Comparison of ENCODE assay signal across 18 cellular contexts in the genomic region with DNA sequence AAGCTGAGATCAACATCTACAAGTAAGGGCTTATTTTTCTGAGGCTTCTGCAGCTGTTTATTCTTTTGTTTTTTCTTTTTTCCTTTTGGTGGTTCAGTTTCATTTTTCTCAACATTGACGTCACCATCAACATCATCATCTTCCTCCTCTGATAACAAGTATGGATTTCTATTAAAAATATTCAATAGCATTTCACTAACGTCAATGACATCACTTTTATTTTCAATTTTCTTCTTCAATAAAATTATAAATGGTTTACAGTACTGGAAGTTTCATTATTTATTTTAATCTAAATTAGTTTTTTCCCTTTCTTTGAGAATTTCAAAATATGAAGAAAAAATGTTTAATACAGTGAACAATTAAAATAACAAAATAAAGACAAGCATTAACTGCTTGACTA. TPM values are rescaled to one million over a fixed set of nuclear protein-coding genes. Genes with fewer than 3 reads are reported as not detected.
A peak's percentile ranks its signal among the peaks of the same experiment; 100 is the strongest.
DNase-seq lines count a peak whose midpoint lies in the region; ATAC-seq, FAIRE-seq and TF ChIP-seq lines count a peak whose summit lies in the region.
"Had no signal": no experiment of that assay in that cellular context is flagged by ENCODE, and none has a peak within 500 bp of the region (broad histone marks: within the 10 kb centered on the region; RNA-seq: fewer than 3 reads in every experiment).

No MANE protein-coding gene starts in this region.

- H3K4me1 ChIP-seq in HepG2 (ENCODE audit: insufficient read depth, low read length) (no peaks in the 10 kb centered on the region), right lobe of liver (no peaks in the 10 kb centered on the region), kidney (ENCODE audit: control insufficient read depth in 1 of 2, insufficient read depth in 1 of 2, low read depth in 1 of 2, low read length in 2 of 2) (no peaks in the 10 kb centered on the region), esophagus squamous epithelium (no peaks in the 10 kb centered on the region)
- H3K4me1 ChIP-seq: Caco-2 had no signal

- peaks cover 55% of the 10 kb centered on the region for H3K36me3 Mint-ChIP-seq in activated naive CD4-positive, alpha-beta T cell treated with anti-CD3 and anti-CD28 coated beads, Interleukin-2, amount 10 ng/mL, durations not matched to agents 7 days and 5 days

- H4K20me1 ChIP-seq in HepG2 (ENCODE audit: insufficient read depth, low read length), result no peaks in the 10 kb centered on the region

- TF ChIP-seq CTCF in HepG2 (CRISPR knock-in tag; IDR thresholded peaks at IDR 0.05) (no peak), right lobe of liver (IDR thresholded peaks at IDR 0.05) (no peak), kidney (IDR thresholded peaks at IDR 0.05; ENCODE audit: borderline replicate concordance, extremely low read depth, insufficient read depth) (no peak), esophagus squamous epithelium (IDR thresholded peaks at IDR 0.05) (no peak)

- no peak overlapping the region for H2AFZ ChIP-seq in HepG2 (ENCODE audit: low read length)
- H2AFZ ChIP-seq: GM23248 had no signal

- no peaks in the 10 kb centered on the region for H3K9me3 Mint-ChIP-seq in activated naive CD4-positive, alpha-beta T cell treated with anti-CD3 and anti-CD28 coated beads, Interleukin-2, amount 10 ng/mL, durations not matched to agents 7 days and 5 days
- H3K9me3 Mint-ChIP-seq: CD8-positive, alpha-beta T cell had no signal

- 95% methylated on average over 2 of the region's 2 CpGs for WGBS in HepG2 (ENCODE audit: low lambda C conversion rate)
- WGBS in right lobe of liver (ENCODE audit: insufficient coverage, low coverage, low lambda C conversion rate, missing lambda C conversion rate), result 87% methylated on average over 2 of the region's 2 CpGs
- WGBS in esophagus squamous epithelium, 2 donors, result 83 to 85% methylated on average over 2 of the region's 2 CpGs

- H3K4me1 Mint-ChIP-seq in activated naive CD4-positive, alpha-beta T cell treated with anti-CD3 and anti-CD28 coated beads, Interleukin-2, amount 10 ng/mL, durations not matched to agents 7 days and 5 days, result no peaks in the 10 kb centered on the region
- H3K4me1 Mint-ChIP-seq: CD14-positive monocyte had no signal

- FAIRE-seq in HepG2 (lab: Jason Lieb, UNC) (no peak), TTC549 (lab: Jason Lieb, UNC) (peak; percentile 58), kidney (lab: Jason Lieb, UNC) (peak; percentile 66)
- FAIRE-seq: GM12878, GM18507, H54 had no signal

- H3K9me3 ChIP-seq in HepG2 (ENCODE audit: low read length) (no peaks in the 10 kb centered on the region), right lobe of liver (no peaks in the 10 kb centered on the region), kidney (ENCODE audit: control insufficient read depth in 1 of 2, low read length in 2 of 2) (no peaks in the 10 kb centered on the region), esophagus squamous epithelium (no peaks in the 10 kb centered on the region)
- H3K9me3 ChIP-seq: Caco-2 had no signal

- H3K27ac Mint-ChIP-seq in activated naive CD4-positive, alpha-beta T cell treated with anti-CD3 and anti-CD28 coated beads, Interleukin-2, amount 10 ng/mL, durations not matched to agents 7 days and 5 days, result no peak overlapping the region

- BruUV-seq in HepG2 (replicated peaks; lab: Mats Ljungman, UMichigan), result no TSS peak

- H3K36me3 ChIP-seq in HepG2 (replicated peaks in 1 of 2; ENCODE audit: control insufficient read depth in 1 of 2, insufficient read depth in 2 of 2, low read length in 2 of 2) (peaks cover 10 to 72% of the 10 kb centered on the region in 2 experiments), right lobe of liver (peaks cover 0 to 86% (median 39%) of the 10 kb centered on the region in 4 donors), kidney (ENCODE audit: control insufficient read depth in 1 of 2, insufficient read depth in 2 of 2, low read length in 2 of 2) (peaks cover 29 to 63% of the 10 kb centered on the region in 2 donors), esophagus squamous epithelium (peaks cover 0 to 98% (median 54%) of the 10 kb centered on the region in 3 donors)

- CTCF ChIA-PET in HepG2 (lab: Yijun Ruan, JAX; ENCODE audit: low intra/inter-chr PET ratio, low total read pairs), result no interaction called here
- CTCF ChIA-PET in activated naive CD4-positive, alpha-beta T cell treated with anti-CD3 and anti-CD28 coated beads, Interleukin-2, amount 10 ng/mL, durations not matched to agents 7 days and 5 days (lab: Charles Lee), result interaction anchor here (0.9 to 2.0 kb wide), 5 partner anchors 20 to 367 kb away, joined by 3 to 20 read pairs (median 5); partner anchors contain the start of genes DNAAF2 and NEMF

- H3K27me3 Mint-ChIP-seq in activated naive CD4-positive, alpha-beta T cell treated with anti-CD3 and anti-CD28 coated beads, Interleukin-2, amount 10 ng/mL, durations not matched to agents 7 days and 5 days, result no peaks in the 10 kb centered on the region

- ATAC-seq in HepG2 (no peak), right lobe of liver (no peak)
- ATAC-seq: CD8-positive, alpha-beta T cell; GM12878; HCT116 had no signal

- TF ChIP-seq EP300 in HepG2 (IDR thresholded peaks at IDR 0.05; ENCODE audit: low read depth in 2 of 2, low read length in 2 of 2) (no peak), HepG2 (CRISPR knock-in tag; IDR thresholded peaks at IDR 0.05; ENCODE audit: borderline replicate concordance) (no peak)

- intact Hi-C loops in HepG2 (cut with micrococcal nuclease; ENCODE audit: unreplicated experiment) (no loop called here), right lobe of liver (cut with DNase I) (no loop called here), kidney (cut with DNase I) (no loop called here), esophagus squamous epithelium (cut with DNase I) (no loop called here)

- no peaks in the 10 kb centered on the region for H3K79me2 ChIP-seq in HepG2 (ENCODE audit: insufficient read depth, low read length)

- POLR2A ChIA-PET in HepG2 (lab: Yijun Ruan, JAX), result interaction anchor here (1.0 to 1.2 kb wide), 2 partner anchors 24 to 195 kb away, joined by 3 read pairs; partner anchors contain the start of gene NEMF

- no peak overlapping the region for H3K4me3 Mint-ChIP-seq in activated naive CD4-positive, alpha-beta T cell treated with anti-CD3 and anti-CD28 coated beads, Interleukin-2, amount 10 ng/mL, durations not matched to agents 7 days and 5 days
- H3K4me3 Mint-ChIP-seq: CD14-positive monocyte; CD8-positive, alpha-beta T cell had no signal

- DNase-seq in HepG2 (ENCODE audit: low spot score), result no peak
- no peak for DNase-seq in right lobe of liver
- DNase-seq in kidney, result no peak
- DNase-seq in activated naive CD4-positive, alpha-beta T cell treated with anti-CD3 and anti-CD28 coated beads, Interleukin-2, amount 10 ng/mL, durations not matched to agents 7 days and 5 days, result no peak
- DNase-seq in esophagus squamous epithelium (lab: John Stamatoyannopoulos, UW), result no peak
- no peak for DNase-seq in GM19238 (ENCODE audit: insufficient read length, low spot score)
- DNase-seq: Caco-2; CD8-positive, alpha-beta T cell; DMS79; GM23248; IMR-90; KBM-7 had no signal

- H3K9ac ChIP-seq in HepG2 (ENCODE audit: insufficient read depth, low read depth, low read length), result no peak overlapping the region
- H3K9ac ChIP-seq in kidney (ENCODE audit: low read length in 2 of 2), result no peak overlapping the region
- H3K9ac ChIP-seq: GM23248 had no signal

- TF ChIP-seq POLR2A in HepG2 (IDR thresholded peaks at IDR 0.05; ENCODE audit: insufficient read depth in 1 of 2, low read depth in 2 of 2, low read length in 2 of 2) (no peak), right lobe of liver (IDR thresholded peaks at IDR 0.05) (no peak), esophagus squamous epithelium (IDR thresholded peaks at IDR 0.05) (no peak)

- TF ChIP-seq RAD21 in HepG2 (CRISPR knock-in tag; IDR thresholded peaks at IDR 0.05), result no peak

- no peaks in the 10 kb centered on the region for H3K27me3 ChIP-seq in HepG2 (ENCODE audit: control insufficient read depth in 1 of 2, insufficient read depth in 2 of 2, low read length in 2 of 2)
- no peaks in the 10 kb centered on the region for H3K27me3 ChIP-seq in right lobe of liver
- H3K27me3 ChIP-seq in esophagus squamous epithelium, result no peaks in the 10 kb centered on the region

- no peak overlapping the region for H3K27ac ChIP-seq in HepG2 (ENCODE audit: extremely low read length, insufficient read depth, low read length)
- no peak overlapping the region for H3K27ac ChIP-seq in right lobe of liver
- no peak overlapping the region for H3K27ac ChIP-seq in kidney (ENCODE audit: low read depth in 2 of 2, low read length in 2 of 2)
- H3K27ac ChIP-seq in esophagus squamous epithelium, result no peak overlapping the region
- H3K27ac ChIP-seq: GM23248 had no signal

- H3K4me3 ChIP-seq in HepG2 (replicated peaks in 1 of 3; ENCODE audit: insufficient read depth in 1 of 3, low read depth in 2 of 3, low read length in 3 of 3) (no peak overlapping the region), right lobe of liver (no peak overlapping the region), kidney (ENCODE audit: low read length in 2 of 2) (no peak overlapping the region), esophagus squamous epithelium (no peak overlapping the region)
- H3K4me3 ChIP-seq: GM12878, GM23248 had no signal

- no peak overlapping the region for H3K4me2 ChIP-seq in HepG2 (ENCODE audit: low read depth, low read length)

- in situ Hi-C loops in HepG2 (cut with HindIII; ENCODE audit: extremely low pct_ligation_motif_present, low pct_unique_long_range_greater_than_20kb), result no loop called here

RNA-seq across cellular contexts. Expression of gene NEMF, which starts 23.9 kb away (rescaled TPM):
- total RNA-seq in HepG2 (2016; rRNA removed; fragmentation: Illumina TruSeq; extraction: Trizol), result 57.9 and 62.5 TPM in 2 replicates
- 35.7 and 44.4 TPM in 2 replicates for total RNA-seq in HepG2 (2016; cell fraction: cytosol; rRNA removed; fragmentation: Illumina TruSeq; extraction: Trizol; ENCODE audit: low read depth)
- total RNA-seq in HepG2 (2016; cell fraction: insoluble cytoplasmic fraction; rRNA removed; fragmentation: Illumina TruSeq; extraction: Trizol), result 59.7 and 63.0 TPM in 2 replicates
- 22.3 and 26.0 TPM in 2 replicates for total RNA-seq in HepG2 (2016; cell fraction: membrane; rRNA removed; fragmentation: Illumina TruSeq; extraction: Trizol)
- 91.5 and 98.9 TPM in 2 replicates for total RNA-seq in HepG2 (2016; cell fraction: nucleus; rRNA removed; fragmentation: Illumina TruSeq; extraction: Trizol)
- 19.9 and 21.3 TPM in 2 replicates for polyA plus RNA-seq in HepG2 (2011; rRNA removed)
- polyA plus RNA-seq in HepG2 (2011; cell fraction: cytosol; rRNA removed), result 6.3 and 8.5 TPM in 2 replicates
- 36.3 and 47.2 TPM in 2 replicates for polyA plus RNA-seq in HepG2 (2011; cell fraction: nucleus; rRNA removed)
- 21.6 and 25.8 TPM in 2 replicates for polyA plus RNA-seq in HepG2 (2012)
- polyA plus RNA-seq in HepG2 (2016; cell fraction: cytosol; fragmentation: Illumina TruSeq; extraction: Trizol; ENCODE audit: low read depth), result 2.7 and 3.3 TPM in 2 replicates
- polyA plus RNA-seq in HepG2 (2016; cell fraction: insoluble cytoplasmic fraction; fragmentation: Illumina TruSeq; extraction: Trizol; ENCODE audit: low read depth), result 58.7 and 61.6 TPM in 2 replicates
- polyA plus RNA-seq in HepG2 (2016; cell fraction: membrane; fragmentation: Illumina TruSeq; extraction: Trizol; ENCODE audit: low read depth), result 5.6 TPM in 2 replicates
- 92.9 and 120 TPM in 2 replicates for polyA plus RNA-seq in HepG2 (2016; cell fraction: nucleus; fragmentation: Illumina TruSeq; extraction: Trizol; ENCODE audit: insufficient read depth, low read depth)
- 21.7 and 46.2 TPM in 2 replicates for polyA minus RNA-seq in HepG2 (2011; rRNA and poly(A)+ RNA removed; ENCODE audit: low replicate concordance)
- polyA minus RNA-seq in HepG2 (2011; cell fraction: cytosol; rRNA and poly(A)+ RNA removed), result 16.4 and 23.0 TPM in 2 replicates
- 222 and 226 TPM in 2 replicates for polyA minus RNA-seq in HepG2 (2011; cell fraction: nucleus; rRNA and poly(A)+ RNA removed)
- 10 to 100 TPM; 15.3 to 29.9 (median 23.4) TPM for total RNA-seq in right lobe of liver
- 79.9 TPM for total RNA-seq in kidney
- polyA plus RNA-seq in kidney (ENCODE audit: insufficient read depth, low read depth, low replicate concordance), result 26.1 TPM
- total RNA-seq in esophagus squamous epithelium, result 10 to 100 TPM; 36.4 to 89.8 (median 59.9) TPM
